In the genomic region with DNA sequence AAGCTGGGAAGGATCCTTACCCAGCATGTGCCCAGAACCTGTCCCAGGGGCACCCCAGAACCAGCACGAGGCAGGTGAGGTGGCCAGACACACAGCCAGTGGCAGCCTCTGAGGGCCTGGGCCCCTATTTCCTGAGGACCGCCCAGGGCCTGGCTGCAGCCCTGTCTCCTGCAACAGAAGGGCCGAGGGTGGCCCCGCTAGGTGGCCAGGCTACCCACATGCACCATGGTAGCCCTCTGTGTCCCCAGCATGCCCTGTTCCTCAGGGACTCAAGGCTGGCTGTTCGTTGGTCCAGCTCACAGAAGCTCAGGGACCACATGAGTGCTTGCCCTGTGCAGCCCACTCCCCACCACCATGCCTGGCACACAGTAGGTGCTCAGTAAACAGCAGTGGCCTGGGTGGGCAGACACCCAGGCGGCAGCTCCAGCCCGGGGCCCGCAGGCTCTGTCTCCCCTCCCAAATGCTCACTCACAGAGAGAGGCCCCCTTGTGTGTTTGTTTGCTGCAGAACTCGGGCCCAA, we compare ENCODE assay signal across 1 cellular context.
TF ChIP-seq lines count a peak whose summit lies in the region.

No MANE protein-coding gene starts in this region.

TF ChIP-seq in neural cell, 6 proteins besides CTCF, POLR2A, EP300 and RAD21 (continued from another document):
- TF ChIP-seq, protein P1, sequence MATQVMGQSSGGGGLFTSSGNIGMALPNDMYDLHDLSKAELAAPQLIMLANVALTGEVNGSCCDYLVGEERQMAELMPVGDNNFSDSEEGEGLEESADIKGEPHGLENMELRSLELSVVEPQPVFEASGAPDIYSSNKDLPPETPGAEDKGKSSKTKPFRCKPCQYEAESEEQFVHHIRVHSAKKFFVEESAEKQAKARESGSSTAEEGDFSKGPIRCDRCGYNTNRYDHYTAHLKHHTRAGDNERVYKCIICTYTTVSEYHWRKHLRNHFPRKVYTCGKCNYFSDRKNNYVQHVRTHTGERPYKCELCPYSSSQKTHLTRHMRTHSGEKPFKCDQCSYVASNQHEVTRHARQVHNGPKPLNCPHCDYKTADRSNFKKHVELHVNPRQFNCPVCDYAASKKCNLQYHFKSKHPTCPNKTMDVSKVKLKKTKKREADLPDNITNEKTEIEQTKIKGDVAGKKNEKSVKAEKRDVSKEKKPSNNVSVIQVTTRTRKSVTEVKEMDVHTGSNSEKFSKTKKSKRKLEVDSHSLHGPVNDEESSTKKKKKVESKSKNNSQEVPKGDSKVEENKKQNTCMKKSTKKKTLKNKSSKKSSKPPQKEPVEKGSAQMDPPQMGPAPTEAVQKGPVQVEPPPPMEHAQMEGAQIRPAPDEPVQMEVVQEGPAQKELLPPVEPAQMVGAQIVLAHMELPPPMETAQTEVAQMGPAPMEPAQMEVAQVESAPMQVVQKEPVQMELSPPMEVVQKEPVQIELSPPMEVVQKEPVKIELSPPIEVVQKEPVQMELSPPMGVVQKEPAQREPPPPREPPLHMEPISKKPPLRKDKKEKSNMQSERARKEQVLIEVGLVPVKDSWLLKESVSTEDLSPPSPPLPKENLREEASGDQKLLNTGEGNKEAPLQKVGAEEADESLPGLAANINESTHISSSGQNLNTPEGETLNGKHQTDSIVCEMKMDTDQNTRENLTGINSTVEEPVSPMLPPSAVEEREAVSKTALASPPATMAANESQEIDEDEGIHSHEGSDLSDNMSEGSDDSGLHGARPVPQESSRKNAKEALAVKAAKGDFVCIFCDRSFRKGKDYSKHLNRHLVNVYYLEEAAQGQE (IDR thresholded peaks at IDR 0.05; ENCODE audit: borderline replicate concordance) = no peak
- TF ChIP-seq POLR2AphosphoS5 (IDR thresholded peaks at IDR 0.05) (no peak), TAF1 (IDR thresholded peaks at IDR 0.05; ENCODE audit: low read depth) (no peak)
